17 cellular contexts compared by ENCODE assay signal in the genomic region with DNA sequence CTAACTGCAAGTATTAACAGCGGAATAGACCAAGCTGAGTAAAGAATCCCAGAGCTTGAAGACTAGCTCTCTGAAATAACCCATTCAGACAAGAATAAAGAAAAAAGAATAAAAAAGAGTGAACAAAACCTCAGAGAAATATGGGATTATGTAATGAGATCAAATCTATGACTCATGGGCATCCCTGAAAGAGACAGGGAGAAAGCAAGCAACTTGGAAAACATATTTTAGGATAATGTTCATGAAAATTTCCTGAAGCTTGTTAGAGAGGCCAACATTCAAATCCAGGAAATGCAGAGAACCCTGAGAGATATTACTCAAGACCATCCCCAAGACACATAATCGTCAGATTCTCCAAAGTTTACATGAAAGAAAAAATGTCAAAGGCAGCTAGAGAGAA.
"Had no signal": no experiment of that assay in that cellular context is flagged by ENCODE, and none has a peak within 500 bp of the region (broad histone marks: within the 10 kb centered on the region; RNA-seq: fewer than 3 reads in every experiment).

No MANE protein-coding gene starts in this region.

- H3K9me3 ChIP-seq: thyroid gland, uterus had no signal

- H3K4me3 ChIP-seq: lung, smooth muscle cell, thyroid gland, uterus had no signal

- DNase-seq: activated CD4-positive, alpha-beta T cell treated with anti-CD3 and anti-CD28 coated beads for 48 hours; activated CD8-positive, alpha-beta memory T cell treated with anti-CD3 and anti-CD28 coated beads, Interleukin-2, amount 50 U/mL, for 48 hours; activated CD8-positive, alpha-beta T cell treated with anti-CD3 and anti-CD28 coated beads, Interleukin-2, amount 10 ng/mL, durations not matched to agents 7 days and 5 days; activated naive CD4-positive, alpha-beta T cell treated with Interleukin-2 at 50 U/mL for 16 hours; central memory CD4-positive, alpha-beta T cell; cortex of kidney; effector CD8-positive, alpha-beta T cell; glutamatergic neuron; immature natural killer cell; left cardiac atrium; naive B cell; thyroid gland; uterus had no signal

- H3K4me1 ChIP-seq: parathyroid adenoma, uterus had no signal

- ATAC-seq: activated CD8-positive, alpha-beta T cell treated with anti-CD3 and anti-CD28 coated beads, Interleukin-2, amount 10 ng/mL, durations not matched to agents 7 days and 5 days; left cardiac atrium; WTC11 had no signal

- H3K27me3 ChIP-seq: thyroid gland, uterus had no signal

- H3K36me3 ChIP-seq: thyroid gland, uterus had no signal
